Comparison of ENCODE assay signal across 20 cellular contexts in the genomic region with DNA sequence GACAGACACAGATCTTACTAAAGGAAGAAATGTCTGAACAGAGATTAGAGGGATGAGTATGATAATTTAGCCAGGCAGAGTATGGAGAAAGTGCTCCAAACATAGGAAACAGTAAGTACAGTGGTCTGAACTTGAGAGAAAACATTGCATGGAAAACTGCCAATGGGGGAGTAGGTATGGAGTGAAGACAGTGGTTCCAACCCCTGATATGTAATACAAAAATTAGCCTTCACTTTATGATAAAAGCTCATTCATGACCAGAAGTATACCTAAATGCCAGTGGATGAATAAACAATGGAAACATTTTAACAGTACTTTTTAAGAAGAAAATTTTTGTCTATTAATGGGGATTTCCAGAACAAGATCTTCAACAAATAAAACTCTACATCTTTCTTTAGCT.
DNase-seq lines count a peak whose midpoint lies in the region; ATAC-seq and TF ChIP-seq lines count a peak whose summit lies in the region.
"Had no signal": no experiment of that assay in that cellular context is flagged by ENCODE, and none has a peak within 500 bp of the region (broad histone marks: within the 10 kb centered on the region; RNA-seq: fewer than 3 reads in every experiment).

No MANE protein-coding gene starts in this region.

- H3K4me1 ChIP-seq in PC-3 (ENCODE audit: insufficient read depth, low read length), result peaks cover 10% of the 10 kb centered on the region; the same call in 1 of the 2 replicates
- H3K4me1 ChIP-seq: BLaER1 had no signal

- H3K4me2 ChIP-seq in PC-3 (ENCODE audit: low read length), result 0 out of 2 replicates have a peak overlapping the region, but pooled peaks have one; percentile 20
- H3K4me2 ChIP-seq: BLaER1 had no signal

- no peak for DNase-seq in activated T-cell treated with anti-CD3 and anti-CD28 coated beads, Interleukin-2, amount 50 U/mL, for 72 hours
- DNase-seq in activated T-cell treated with anti-CD3 and anti-CD28 coated beads, Interleukin-2, amount 50 U/mL, for 4 hours, result no peak
- DNase-seq in PC-3 (peak; percentile 40), foreskin melanocyte (peak; percentile 44), GM19240 (ENCODE audit: insufficient read length, low spot score) (no peak), HPDE6-E6E7 (ENCODE audit: extremely low spot score) (no peak)
- DNase-seq: CD4-positive, CD25-positive, alpha-beta regulatory T cell; CD8-positive, alpha-beta T cell; DMS 273 treated with DMSO at 0.1 percent for 48 hours; DMS79 treated with DMSO at 0.1 percent for 48 hours; GF-D8; GM23248; H7; HCEC 1CT had no signal

- H2AFZ ChIP-seq in PC-3 (ENCODE audit: low read length), result no peak overlapping the region
- H2AFZ ChIP-seq: GM23248 had no signal

- no peaks in the 10 kb centered on the region for H3K9me2 ChIP-seq in PC-3 (replicated peaks; ENCODE audit: low read length)

- no peaks in the 10 kb centered on the region for H3K27me3 ChIP-seq in PC-3 (ENCODE audit: low read length)
- H3K27me3 ChIP-seq: BLaER1 had no signal

- peaks cover 0 to 4% of the 10 kb centered on the region in 2 donors for H3K36me3 Mint-ChIP-seq in activated T-cell treated with anti-CD3 and anti-CD28 coated beads, Interleukin-2, amount 50 U/mL, for 72 hours (ENCODE audit: insufficient read depth in 2 of 2)
- H3K36me3 Mint-ChIP-seq in activated T-cell treated with anti-CD3 and anti-CD28 coated beads, Interleukin-2, amount 50 U/mL, for 4 hours (ENCODE audit: insufficient read depth), result no peaks in the 10 kb centered on the region
- H3K36me3 Mint-ChIP-seq: CD4-positive, CD25-positive, alpha-beta regulatory T cell; CD8-positive, alpha-beta T cell had no signal

- H3K36me3 ChIP-seq in PC-3 (ENCODE audit: low read depth, low read length), result no peaks in the 10 kb centered on the region
- H3K36me3 ChIP-seq: BLaER1 had no signal

- no peak overlapping the region for H3K4me3 ChIP-seq in PC-3 (ENCODE audit: low read length)
- H3K4me3 ChIP-seq: BLaER1, GM23248 had no signal

- ATAC-seq in activated T-cell treated with anti-CD3 and anti-CD28 coated beads, Interleukin-2, amount 50 U/mL, for 72 hours (replicated peaks in 1 of 2), result no peak
- ATAC-seq in activated T-cell treated with anti-CD3 and anti-CD28 coated beads, Interleukin-2, amount 50 U/mL, for 4 hours, result no peak
- peak; percentile 45 for ATAC-seq in PC-3
- peak; percentile 50; the same call in 2 of the 3 replicates for ATAC-seq in SK-N-SH treated with all-trans-retinoic acid at 6 μM for 48 hours
- no peak for ATAC-seq in HG02759 (IDR thresholded peaks at IDR 0.05; ENCODE audit: unreplicated experiment)
- ATAC-seq: CD8-positive, alpha-beta T cell had no signal

- no peak overlapping the region for H3K4me3 Mint-ChIP-seq in activated T-cell treated with anti-CD3 and anti-CD28 coated beads, Interleukin-2, amount 50 U/mL, for 72 hours
- H3K4me3 Mint-ChIP-seq in activated T-cell treated with anti-CD3 and anti-CD28 coated beads, Interleukin-2, amount 50 U/mL, for 4 hours, result no peak overlapping the region
- H3K4me3 Mint-ChIP-seq: B cell; CD4-positive, CD25-positive, alpha-beta regulatory T cell; CD8-positive, alpha-beta T cell had no signal

- peak overlapping the region; percentile 58 for H3K27ac ChIP-seq in PC-3 (ENCODE audit: low read length)
- H3K27ac ChIP-seq: 22Rv1, BLaER1, C4-2B, GM23248 had no signal

- POLR2A ChIA-PET in PC-3 (lab: Charles Lee; ENCODE audit: unreplicated experiment), result no interaction called here

- no peaks in the 10 kb centered on the region for H3K9me3 ChIP-seq in PC-3 (ENCODE audit: low read length)
- H3K9me3 ChIP-seq: BLaER1 had no signal

- BruUV-seq in PC-3 (replicated peaks; lab: Mats Ljungman, UMichigan), result no TSS peak

- peak overlapping the region; percentile 46 for H3K27ac Mint-ChIP-seq in activated T-cell treated with anti-CD3 and anti-CD28 coated beads, Interleukin-2, amount 50 U/mL, for 72 hours
- H3K27ac Mint-ChIP-seq: B cell; CD4-positive, CD25-positive, alpha-beta regulatory T cell; CD8-positive, alpha-beta T cell had no signal

- H3K79me2 ChIP-seq in PC-3 (ENCODE audit: low read length), result no peaks in the 10 kb centered on the region

- H3K9ac ChIP-seq in PC-3 (ENCODE audit: low read length), result no peak overlapping the region
- H3K9ac ChIP-seq: BLaER1, GM23248 had no signal

- H3K4me1 Mint-ChIP-seq in activated T-cell treated with anti-CD3 and anti-CD28 coated beads, Interleukin-2, amount 50 U/mL, for 72 hours (ENCODE audit: low read depth), result no peaks in the 10 kb centered on the region
- no peaks in the 10 kb centered on the region for H3K4me1 Mint-ChIP-seq in activated T-cell treated with anti-CD3 and anti-CD28 coated beads, Interleukin-2, amount 50 U/mL, for 4 hours (ENCODE audit: low read depth)
- H3K4me1 Mint-ChIP-seq: B cell had no signal

- H3K27me3 Mint-ChIP-seq in activated T-cell treated with anti-CD3 and anti-CD28 coated beads, Interleukin-2, amount 50 U/mL, for 72 hours (ENCODE audit: low read depth), result no peaks in the 10 kb centered on the region
- no peaks in the 10 kb centered on the region for H3K27me3 Mint-ChIP-seq in activated T-cell treated with anti-CD3 and anti-CD28 coated beads, Interleukin-2, amount 50 U/mL, for 4 hours (ENCODE audit: low read depth)
- H3K27me3 Mint-ChIP-seq: B cell; CD4-positive, CD25-positive, alpha-beta regulatory T cell had no signal

- no peaks in the 10 kb centered on the region for H4K20me1 ChIP-seq in PC-3 (ENCODE audit: low read length)
- H4K20me1 ChIP-seq: BLaER1 had no signal

- peaks cover 0 to 5% of the 10 kb centered on the region in 2 donors for H3K9me3 Mint-ChIP-seq in activated T-cell treated with anti-CD3 and anti-CD28 coated beads, Interleukin-2, amount 50 U/mL, for 72 hours
- no peaks in the 10 kb centered on the region for H3K9me3 Mint-ChIP-seq in activated T-cell treated with anti-CD3 and anti-CD28 coated beads, Interleukin-2, amount 50 U/mL, for 4 hours
- H3K9me3 Mint-ChIP-seq: CD8-positive, alpha-beta T cell had no signal

- no peaks in the 10 kb centered on the region for H3F3A ChIP-seq in PC-3 (ENCODE audit: low read length, unreplicated experiment)

- TF ChIP-seq CTCF in PC-3 (conservative IDR thresholded peaks at IDR 0.05; ENCODE audit: low read depth, low read length), result no peak

- intact Hi-C loops in PC-3 (cut with micrococcal nuclease), result no loop called here

- CTCF ChIA-PET in PC-3 (lab: Charles Lee), result no interaction called here

TF ChIP-seq in SK-N-SH treated with all-trans-retinoic acid at 6 μM for 48 hours, 23 proteins besides CTCF, POLR2A, EP300 and RAD21:
- no peak for TF ChIP-seq ZC3H10 (CRISPR knock-in tag; IDR thresholded peaks at IDR 0.05)
- no peak for TF ChIP-seq RARB (CRISPR knock-in tag; IDR thresholded peaks at IDR 0.05)
- no peak for TF ChIP-seq GLIS3 (CRISPR knock-in tag; IDR thresholded peaks at IDR 0.05)
- no peak for TF ChIP-seq OSR1 (CRISPR knock-in tag; IDR thresholded peaks at IDR 0.05)

Comparison
In these comparisons a context has a peak if more than half of its experiments do, and no peak if none do; other contexts are left out.
1. ATAC-seq: peak in PC-3 (single experiment) and SK-N-SH treated with all-trans-retinoic acid at 6 μM for 48 hours (single experiment); none in activated T-cell treated with anti-CD3 and anti-CD28 coated beads, Interleukin-2, amount 50 U/mL, for 72 hours (0 of 2), activated T-cell treated with anti-CD3 and anti-CD28 coated beads, Interleukin-2, amount 50 U/mL, for 4 hours (0 of 2) and HG02759 (single experiment).
2. DNase-seq: peak in PC-3 (single experiment) and foreskin melanocyte (single experiment); none in activated T-cell treated with anti-CD3 and anti-CD28 coated beads, Interleukin-2, amount 50 U/mL, for 72 hours (0 of 2), activated T-cell treated with anti-CD3 and anti-CD28 coated beads, Interleukin-2, amount 50 U/mL, for 4 hours (single experiment), GM19240 (single experiment) and HPDE6-E6E7 (single experiment).